ENCODE assay signal across 8 cellular contexts in genomic region chr1:177488722-177489121, GRCh38.
"Had no signal": no experiment of that assay in that cellular context is flagged by ENCODE, and none has a peak within 500 bp of the region (broad histone marks: within the 10 kb centered on the region; RNA-seq: fewer than 3 reads in every experiment).

No MANE protein-coding gene starts in this region.

- H3K4me3 ChIP-seq: GM23338, K562 had no signal

- FAIRE-seq: H1, H54, HTR-8/SVneo, K562 had no signal

- ATAC-seq: GM23338, K562 had no signal

- DNase-seq: H9, HCEC 1CT, IMR-90 had no signal
